Comparison of ENCODE assay signal across 29 cellular contexts in genomic region chr22:50425179-50425916, GRCh38. TPM values are rescaled to one million over a fixed set of nuclear protein-coding genes. Genes with fewer than 3 reads are reported as not detected.
"Had no signal": no experiment of that assay in that cellular context is flagged by ENCODE, and none has a peak within 500 bp of the region (broad histone marks: within the 10 kb centered on the region; RNA-seq: fewer than 3 reads in every experiment).

No MANE protein-coding gene starts in this region.

- H3K9me3 Mint-ChIP-seq: activated CD4-positive, alpha-beta memory T cell treated with anti-CD3 and anti-CD28 coated beads, Interleukin-2, amount 10 ng/mL, durations not matched to agents 7 days and 5 days; activated naive CD8-positive, alpha-beta T cell treated with anti-CD3 and anti-CD28 coated beads, Interleukin-2, amount 50 U/mL, for 24 hours; naive B cell; neural crest cell; T-helper 1 cell treated with Interleukin-12 subunit alpha and Interleukin-12 subunit beta and Interleukin-4 antibody, amounts not matched to agents 30 μg/mL and 1 μg/mL, for 36 hours; WTC11 had no signal

- H3K9me3 ChIP-seq: esophagus muscularis mucosa, gastrocnemius medialis, lower lobe of right lung, sigmoid colon, upper lobe of right lung had no signal

- H3K4me3 Mint-ChIP-seq: activated CD4-positive, alpha-beta memory T cell treated with anti-CD3 and anti-CD28 coated beads, Interleukin-2, amount 10 ng/mL, durations not matched to agents 7 days and 5 days; activated naive CD8-positive, alpha-beta T cell treated with anti-CD3 and anti-CD28 coated beads, Interleukin-2, amount 50 U/mL, for 24 hours; naive B cell; neural crest cell; T-helper 1 cell treated with Interleukin-12 subunit alpha and Interleukin-12 subunit beta and Interleukin-4 antibody, amounts not matched to agents 30 μg/mL and 1 μg/mL, for 36 hours; WTC11 had no signal

- ATAC-seq: activated naive CD8-positive, alpha-beta T cell treated with anti-CD3 and anti-CD28 coated beads, Interleukin-2, amount 50 U/mL, for 24 hours; gastrocnemius medialis; lower lobe of right lung; upper lobe of right lung; WTC11 had no signal

- H3K27ac Mint-ChIP-seq: activated CD4-positive, alpha-beta memory T cell treated with anti-CD3 and anti-CD28 coated beads, Interleukin-2, amount 10 ng/mL, durations not matched to agents 7 days and 5 days; activated naive CD8-positive, alpha-beta T cell treated with anti-CD3 and anti-CD28 coated beads, Interleukin-2, amount 50 U/mL, for 24 hours; T-helper 1 cell treated with Interleukin-12 subunit alpha and Interleukin-12 subunit beta and Interleukin-4 antibody, amounts not matched to agents 30 μg/mL and 1 μg/mL, for 36 hours; WTC11 had no signal

- H3K27ac ChIP-seq: brain microvascular endothelial cell, esophagus muscularis mucosa, gastrocnemius medialis, lower lobe of right lung, sigmoid colon, upper lobe of right lung had no signal

- H3K27me3 ChIP-seq: brain microvascular endothelial cell, esophagus muscularis mucosa, gastrocnemius medialis, sigmoid colon, upper lobe of right lung had no signal

- H3K27me3 Mint-ChIP-seq: activated CD4-positive, alpha-beta memory T cell treated with anti-CD3 and anti-CD28 coated beads, Interleukin-2, amount 10 ng/mL, durations not matched to agents 7 days and 5 days; activated naive CD8-positive, alpha-beta T cell treated with anti-CD3 and anti-CD28 coated beads, Interleukin-2, amount 50 U/mL, for 24 hours; naive B cell had no signal

- H3K4me1 ChIP-seq: esophagus muscularis mucosa, gastrocnemius medialis, lower lobe of right lung, sigmoid colon, upper lobe of right lung had no signal

- DNase-seq: activated CD4-positive, alpha-beta memory T cell treated with anti-CD3 and anti-CD28 coated beads, Interleukin-2, amount 10 ng/mL, durations not matched to agents 7 days and 5 days; activated CD4-positive, alpha-beta T cell treated with anti-CD3 and anti-CD28 coated beads for 4 hours; activated gamma-delta T cell; activated naive CD4-positive, alpha-beta T cell treated with anti-CD3 and anti-CD28 coated beads, Interleukin-2, amount 50 U/mL, for 16 hours; activated naive CD8-positive, alpha-beta T cell treated with anti-CD3 and anti-CD28 coated beads, Interleukin-2, amount 50 U/mL, for 24 hours; activated T-cell treated with anti-CD3 and anti-CD28 coated beads for 4 hours; anterior cingulate cortex; brain microvascular endothelial cell; central memory CD4-positive, alpha-beta T cell; dermis blood vessel endothelial cell; effector memory CD4-positive, alpha-beta T cell; gastrocnemius medialis; islet precursor cell; lower lobe of right lung; naive B cell; occipital lobe; retina; sigmoid colon; stimulated activated CD4-positive, alpha-beta T cell treated with anti-CD3 and anti-CD28 coated beads, Interleukin-15, amount 100 ng/mL, for 24 hours; stimulated activated CD8-positive, alpha-beta memory T cell treated with anti-CD3 and anti-CD28 coated beads, Interleukin-4, amount 100 ng/mL, for 48 hours; stimulated activated naive CD4-positive, alpha-beta T cell; T1000; upper lobe of right lung had no signal

- H3K4me1 Mint-ChIP-seq: activated CD4-positive, alpha-beta memory T cell treated with anti-CD3 and anti-CD28 coated beads, Interleukin-2, amount 10 ng/mL, durations not matched to agents 7 days and 5 days; activated naive CD8-positive, alpha-beta T cell treated with anti-CD3 and anti-CD28 coated beads, Interleukin-2, amount 50 U/mL, for 24 hours; neural crest cell; WTC11 had no signal

- H3K4me3 ChIP-seq: esophagus muscularis mucosa, gastrocnemius medialis, lower lobe of right lung, sigmoid colon, smooth muscle cell, upper lobe of right lung had no signal

- H3K4me2 ChIP-seq: smooth muscle cell had no signal

RNA-seq across cellular contexts. Expression of gene ADM2, which starts 56.0 kb away (rescaled TPM):
- total RNA-seq: occipital lobe, sigmoid colon, subcutaneous adipose tissue had no signal
